In the genomic region with DNA sequence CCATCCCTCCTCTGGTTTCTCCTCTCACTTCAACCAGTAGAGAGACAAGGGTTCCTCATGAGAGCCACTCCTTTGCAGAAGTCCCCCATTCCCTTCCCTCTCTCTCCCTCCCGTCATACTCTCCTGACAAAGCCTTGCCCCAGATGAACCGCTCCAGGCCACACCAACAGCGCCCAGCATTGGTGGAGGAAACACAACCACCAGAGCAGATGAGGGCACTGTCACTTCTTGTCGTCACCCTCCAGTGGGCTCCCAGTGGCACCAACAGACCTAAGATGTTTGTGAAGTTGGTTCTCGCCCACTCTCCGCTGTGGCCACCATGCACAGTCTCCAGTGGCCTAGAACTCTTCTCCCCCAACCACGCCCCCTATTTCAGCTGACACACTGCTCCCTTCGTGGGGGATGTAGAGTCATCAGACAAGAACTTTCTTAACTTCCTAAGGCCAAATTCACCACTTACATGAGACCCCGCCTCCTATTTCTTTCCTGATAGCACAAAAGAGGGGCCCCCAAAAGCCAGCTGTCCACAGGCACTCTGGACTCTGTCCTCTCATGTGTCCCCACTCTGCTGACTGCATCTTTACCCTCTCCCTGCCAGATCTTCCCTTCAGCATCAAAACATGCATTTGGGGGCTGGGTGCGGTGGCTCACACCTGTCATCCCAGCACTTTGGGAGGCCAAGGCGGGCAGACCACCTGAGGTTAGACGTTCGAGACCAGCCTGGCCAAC, we compare ENCODE assay signal across 24 cellular contexts. TPM values are rescaled to one million over a fixed set of nuclear protein-coding genes. Genes with fewer than 3 reads are reported as not detected.
DNase-seq lines count a peak whose midpoint lies in the region; ATAC-seq and TF ChIP-seq lines count a peak whose summit lies in the region.
"Had no signal": no experiment of that assay in that cellular context is flagged by ENCODE, and none has a peak within 500 bp of the region (broad histone marks: within the 10 kb centered on the region; RNA-seq: fewer than 3 reads in every experiment).

No MANE protein-coding gene starts in this region.

- H4K5ac ChIP-seq in mesendoderm (ENCODE audit: low read length): no peak overlapping the region

- intact Hi-C loops in ascending aorta (cut with DNase I): no loop called here

- no peak overlapping the region for H3K4me3 Mint-ChIP-seq in activated naive CD8-positive, alpha-beta T cell treated with anti-CD3 and anti-CD28 coated beads, Interleukin-2, amount 50 U/mL, for 24 hours
- no peak overlapping the region for H3K4me3 Mint-ChIP-seq in activated naive CD8-positive, alpha-beta T cell treated with anti-CD3 and anti-CD28 coated beads for 36 hours
- H3K4me3 Mint-ChIP-seq in immature natural killer cell: no peak overlapping the region

- H3K4me1 Mint-ChIP-seq in activated naive CD8-positive, alpha-beta T cell treated with anti-CD3 and anti-CD28 coated beads, Interleukin-2, amount 50 U/mL, for 24 hours: peaks cover 12% of the 10 kb centered on the region
- peaks cover 8% of the 10 kb centered on the region for H3K4me1 Mint-ChIP-seq in activated naive CD8-positive, alpha-beta T cell treated with anti-CD3 and anti-CD28 coated beads for 36 hours
- peaks cover 6 to 8% of the 10 kb centered on the region in 2 donors for H3K4me1 Mint-ChIP-seq in immature natural killer cell

- WGBS in mesendoderm (ENCODE audit: extremely low coverage, insufficient coverage, low lambda C conversion rate): no CpG with 5 or more reads among the region's 13 CpGs

- no peaks in the 10 kb centered on the region for H3K79me2 ChIP-seq in mesendoderm (ENCODE audit: control insufficient read depth, insufficient read depth, low read length)

- peak overlapping the region; percentile 8 for H2BK5ac ChIP-seq in mesendoderm (ENCODE audit: low read length)

- no peak for TF ChIP-seq CTCF in ascending aorta (IDR thresholded peaks at IDR 0.05)

- H3K27ac ChIP-seq in ascending aorta: peak overlapping the region; percentile 72 to 82
- H3K27ac ChIP-seq in mesendoderm (ENCODE audit: low read depth, low read length): peak overlapping the region; percentile 11
- H3K27ac ChIP-seq: cardiac muscle cell had no signal

- no peak for DNase-seq in activated naive CD8-positive, alpha-beta T cell treated with anti-CD3 and anti-CD28 coated beads, Interleukin-2, amount 50 U/mL, for 24 hours
- DNase-seq in activated naive CD8-positive, alpha-beta T cell treated with anti-CD3 and anti-CD28 coated beads for 36 hours: no peak
- DNase-seq in ascending aorta (ENCODE audit: low spot score in 2 of 2): no peak
- no peak for DNase-seq in mesendoderm
- no peak for DNase-seq in immature natural killer cell
- DNase-seq in activated CD4-positive, alpha-beta T cell treated with anti-CD3 and anti-CD28 coated beads, Interleukin-2, amount 50 U/mL, for 48 hours: no peak
- DNase-seq: activated CD4-positive, CD25-positive, alpha-beta regulatory T cell treated with anti-CD3 and anti-CD28 coated beads, Interleukin-2, amount 50 U/mL, for 72 hours; effector CD4-positive, alpha-beta T cell; heart right ventricle; naive B cell; NCI-H1417 treated with DMSO at 0.1 percent for 48 hours; NCI-H526 treated with DMSO at 0.1 percent for 48 hours; stimulated activated CD4-positive, alpha-beta T cell treated with anti-CD3 and anti-CD28 coated beads, Interleukin-4, amount 100 ng/mL, for 4 hours had no signal

- no peak overlapping the region for H4K8ac ChIP-seq in mesendoderm (ENCODE audit: low read depth, low read length)

- no peak overlapping the region for H3K23ac ChIP-seq in mesendoderm (ENCODE audit: low read length)

- peak overlapping the region; percentile 31 for H2AK5ac ChIP-seq in mesendoderm (ENCODE audit: low read length)

- H3K36me3 Mint-ChIP-seq in activated naive CD8-positive, alpha-beta T cell treated with anti-CD3 and anti-CD28 coated beads, Interleukin-2, amount 50 U/mL, for 24 hours (ENCODE audit: low read depth): no peaks in the 10 kb centered on the region
- H3K36me3 Mint-ChIP-seq in activated naive CD8-positive, alpha-beta T cell treated with anti-CD3 and anti-CD28 coated beads for 36 hours: no peaks in the 10 kb centered on the region
- H3K36me3 Mint-ChIP-seq in immature natural killer cell: no peaks in the 10 kb centered on the region
- H3K36me3 Mint-ChIP-seq: naive B cell had no signal

- H3K36me3 ChIP-seq in ascending aorta (no peaks in the 10 kb centered on the region), mesendoderm (ENCODE audit: control insufficient read depth, insufficient read depth, low read length) (no peaks in the 10 kb centered on the region)
- H3K36me3 ChIP-seq: cardiac muscle cell, HAP-1, heart right ventricle, lower lobe of right lung, prostate gland had no signal

- H3K9me3 Mint-ChIP-seq in activated naive CD8-positive, alpha-beta T cell treated with anti-CD3 and anti-CD28 coated beads, Interleukin-2, amount 50 U/mL, for 24 hours: no peaks in the 10 kb centered on the region
- no peaks in the 10 kb centered on the region for H3K9me3 Mint-ChIP-seq in activated naive CD8-positive, alpha-beta T cell treated with anti-CD3 and anti-CD28 coated beads for 36 hours
- H3K9me3 Mint-ChIP-seq in immature natural killer cell: no peaks in the 10 kb centered on the region
- H3K9me3 Mint-ChIP-seq: activated T-helper 2 cell treated with anti-CD3 and anti-CD28 coated beads, Interferon-gamma antibody, Interleukin-2, Interleukin-4, amounts not matched to agents 10 μg/mL and 5 μg/mL and 100 μg/mL, durations not matched to agents 14 hours and 24 hours and 36 hours had no signal

- H3K4me3 ChIP-seq in ascending aorta (no peak overlapping the region), mesendoderm (ENCODE audit: low read length) (no peak overlapping the region)
- H3K4me3 ChIP-seq: cardiac muscle cell, HAP-1, heart right ventricle, lower lobe of right lung, prostate gland, smooth muscle cell had no signal

- no peak overlapping the region for H2BK120ac ChIP-seq in mesendoderm (ENCODE audit: low read depth, low read length)

- no peaks in the 10 kb centered on the region for H3K9me3 ChIP-seq in ascending aorta
- H3K9me3 ChIP-seq: HAP-1, heart right ventricle, lower lobe of right lung, prostate gland had no signal

- peak overlapping the region; percentile 6 for H3K56ac ChIP-seq in mesendoderm (ENCODE audit: low read length)

- no peak for ATAC-seq in activated naive CD8-positive, alpha-beta T cell treated with anti-CD3 and anti-CD28 coated beads, Interleukin-2, amount 50 U/mL, for 24 hours
- no peak for ATAC-seq in HG02678 (IDR thresholded peaks at IDR 0.05; ENCODE audit: unreplicated experiment)
- ATAC-seq in HG03108 (IDR thresholded peaks at IDR 0.05; ENCODE audit: unreplicated experiment): no peak
- ATAC-seq: heart right ventricle, lower lobe of right lung had no signal

- peak overlapping the region; percentile 7 for H3K27ac Mint-ChIP-seq in activated naive CD8-positive, alpha-beta T cell treated with anti-CD3 and anti-CD28 coated beads, Interleukin-2, amount 50 U/mL, for 24 hours
- no peak overlapping the region for H3K27ac Mint-ChIP-seq in activated naive CD8-positive, alpha-beta T cell treated with anti-CD3 and anti-CD28 coated beads for 36 hours
- H3K27ac Mint-ChIP-seq in immature natural killer cell: no peak overlapping the region
- H3K27ac Mint-ChIP-seq: activated T-helper 2 cell treated with anti-CD3 and anti-CD28 coated beads, Interferon-gamma antibody, Interleukin-2, Interleukin-4, amounts not matched to agents 10 μg/mL and 5 μg/mL and 100 μg/mL, durations not matched to agents 14 hours and 24 hours and 36 hours had no signal

- H3K4me1 ChIP-seq in ascending aorta (peaks cover 8 to 23% of the 10 kb centered on the region in 2 donors), mesendoderm (ENCODE audit: control insufficient read depth, low read depth, low read length) (peaks cover 11% of the 10 kb centered on the region)

- H3K27me3 Mint-ChIP-seq in activated naive CD8-positive, alpha-beta T cell treated with anti-CD3 and anti-CD28 coated beads, Interleukin-2, amount 50 U/mL, for 24 hours: peaks cover 37% of the 10 kb centered on the region
- peaks cover 37% of the 10 kb centered on the region for H3K27me3 Mint-ChIP-seq in activated naive CD8-positive, alpha-beta T cell treated with anti-CD3 and anti-CD28 coated beads for 36 hours
- H3K27me3 Mint-ChIP-seq in immature natural killer cell (ENCODE audit: low read depth in 3 of 3): peaks cover 9 to 26% (median 18%) of the 10 kb centered on the region in 3 donors

- H3K4ac ChIP-seq in mesendoderm (ENCODE audit: low read depth, low read length): no peak overlapping the region

- H3K27me3 ChIP-seq in ascending aorta (no peaks in the 10 kb centered on the region), mesendoderm (ENCODE audit: insufficient read depth, low read length, poor library complexity) (no peaks in the 10 kb centered on the region)

- H3K4me2 ChIP-seq in mesendoderm (ENCODE audit: low read length): no peak overlapping the region

- H2BK15ac ChIP-seq in mesendoderm (replicated peaks; ENCODE audit: low read depth): no peak overlapping the region

- H3K18ac ChIP-seq in mesendoderm (ENCODE audit: low read length): no peak overlapping the region

- H3K79me1 ChIP-seq in mesendoderm (ENCODE audit: low read length): no peaks in the 10 kb centered on the region

- no peak overlapping the region for H3K9ac ChIP-seq in mesendoderm (ENCODE audit: low read length)

RNA-seq across cellular contexts. Expression of a gene that starts 29.2 kb away (rescaled TPM):
- under 1 TPM; 0.10 to 0.52 TPM for total RNA-seq in activated naive CD8-positive, alpha-beta T cell treated with anti-CD3 and anti-CD28 coated beads for 36 hours
- total RNA-seq in ascending aorta: not detected
- polyA plus RNA-seq in mesendoderm (2013, experiment 1 of 2): 23.2 TPM
- polyA plus RNA-seq in mesendoderm (2013, experiment 2 of 2): 22.0 TPM
- polyA plus RNA-seq in immature natural killer cell: under 1 TPM in 2 of 3 donors, not detected in 1; 0.19 to 0.61 TPM
- total RNA-seq: A172; activated T-helper 2 cell treated with anti-CD3 and anti-CD28 coated beads, Interferon-gamma antibody, Interleukin-2, Interleukin-4, amounts not matched to agents 10 μg/mL and 5 μg/mL and 100 μg/mL, durations not matched to agents 14 hours and 24 hours and 36 hours; LHCN-M2; T-helper 2 cell treated with Interferon-gamma antibody and Interleukin-4, amounts not matched to agents 100 ng/mL and 5 ng/mL, for 36 hours had no signal
